In the genomic region with DNA sequence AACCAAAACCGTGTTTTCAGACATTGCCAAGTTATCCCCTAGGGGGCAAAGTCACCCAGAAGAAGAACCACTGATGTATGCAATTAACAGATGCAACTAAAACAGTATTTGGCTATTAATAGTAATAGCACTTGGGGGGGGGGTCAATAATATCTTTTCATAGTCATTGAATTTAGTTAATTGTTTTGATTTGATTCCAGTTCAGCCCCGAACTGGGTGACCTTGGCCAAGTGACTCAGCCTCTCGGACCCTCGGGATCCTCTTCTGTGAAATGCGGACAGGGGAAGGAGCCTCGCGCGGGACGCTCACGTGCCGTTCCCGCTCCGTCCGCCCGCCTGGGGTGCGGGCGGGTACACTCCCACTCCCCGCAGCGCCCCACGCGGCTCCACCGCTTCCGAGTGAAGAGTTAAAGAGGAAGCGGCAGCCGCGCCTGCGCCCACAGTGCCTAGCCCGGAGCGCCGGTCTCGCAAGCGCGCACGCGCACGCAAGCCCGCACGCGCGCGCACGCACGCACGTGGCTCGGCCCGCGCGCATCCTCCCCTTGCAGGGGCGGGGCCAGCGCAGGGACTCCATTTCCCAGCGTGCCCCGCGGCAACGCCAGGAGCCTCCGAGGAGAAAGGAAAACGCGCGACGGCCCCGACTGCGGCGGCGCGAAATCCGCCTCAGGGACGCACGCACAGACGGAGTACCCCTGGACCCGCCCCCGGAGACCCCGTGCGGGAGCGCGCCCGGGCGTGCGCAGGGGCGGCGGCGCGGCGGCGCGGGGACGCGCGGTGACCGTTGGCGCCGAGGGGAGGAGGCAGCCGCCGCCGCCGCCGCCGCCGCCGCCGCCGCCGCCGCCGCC, we compare ENCODE assay signal across 1 cellular context.
A peak's percentile ranks its signal among the peaks of the same experiment; 100 is the strongest.
TF ChIP-seq lines count a peak whose summit lies in the region.

TSS of gene DAZAP1 (plus strand) at position 769 of the 844 bp plus-strand sequence. CDS start 188 bp downstream, outside the sequence.

TF ChIP-seq in K562, 482 proteins besides CTCF, POLR2A, EP300 and RAD21 (continued from another document and continues in another):
- TF ChIP-seq, protein P1, sequence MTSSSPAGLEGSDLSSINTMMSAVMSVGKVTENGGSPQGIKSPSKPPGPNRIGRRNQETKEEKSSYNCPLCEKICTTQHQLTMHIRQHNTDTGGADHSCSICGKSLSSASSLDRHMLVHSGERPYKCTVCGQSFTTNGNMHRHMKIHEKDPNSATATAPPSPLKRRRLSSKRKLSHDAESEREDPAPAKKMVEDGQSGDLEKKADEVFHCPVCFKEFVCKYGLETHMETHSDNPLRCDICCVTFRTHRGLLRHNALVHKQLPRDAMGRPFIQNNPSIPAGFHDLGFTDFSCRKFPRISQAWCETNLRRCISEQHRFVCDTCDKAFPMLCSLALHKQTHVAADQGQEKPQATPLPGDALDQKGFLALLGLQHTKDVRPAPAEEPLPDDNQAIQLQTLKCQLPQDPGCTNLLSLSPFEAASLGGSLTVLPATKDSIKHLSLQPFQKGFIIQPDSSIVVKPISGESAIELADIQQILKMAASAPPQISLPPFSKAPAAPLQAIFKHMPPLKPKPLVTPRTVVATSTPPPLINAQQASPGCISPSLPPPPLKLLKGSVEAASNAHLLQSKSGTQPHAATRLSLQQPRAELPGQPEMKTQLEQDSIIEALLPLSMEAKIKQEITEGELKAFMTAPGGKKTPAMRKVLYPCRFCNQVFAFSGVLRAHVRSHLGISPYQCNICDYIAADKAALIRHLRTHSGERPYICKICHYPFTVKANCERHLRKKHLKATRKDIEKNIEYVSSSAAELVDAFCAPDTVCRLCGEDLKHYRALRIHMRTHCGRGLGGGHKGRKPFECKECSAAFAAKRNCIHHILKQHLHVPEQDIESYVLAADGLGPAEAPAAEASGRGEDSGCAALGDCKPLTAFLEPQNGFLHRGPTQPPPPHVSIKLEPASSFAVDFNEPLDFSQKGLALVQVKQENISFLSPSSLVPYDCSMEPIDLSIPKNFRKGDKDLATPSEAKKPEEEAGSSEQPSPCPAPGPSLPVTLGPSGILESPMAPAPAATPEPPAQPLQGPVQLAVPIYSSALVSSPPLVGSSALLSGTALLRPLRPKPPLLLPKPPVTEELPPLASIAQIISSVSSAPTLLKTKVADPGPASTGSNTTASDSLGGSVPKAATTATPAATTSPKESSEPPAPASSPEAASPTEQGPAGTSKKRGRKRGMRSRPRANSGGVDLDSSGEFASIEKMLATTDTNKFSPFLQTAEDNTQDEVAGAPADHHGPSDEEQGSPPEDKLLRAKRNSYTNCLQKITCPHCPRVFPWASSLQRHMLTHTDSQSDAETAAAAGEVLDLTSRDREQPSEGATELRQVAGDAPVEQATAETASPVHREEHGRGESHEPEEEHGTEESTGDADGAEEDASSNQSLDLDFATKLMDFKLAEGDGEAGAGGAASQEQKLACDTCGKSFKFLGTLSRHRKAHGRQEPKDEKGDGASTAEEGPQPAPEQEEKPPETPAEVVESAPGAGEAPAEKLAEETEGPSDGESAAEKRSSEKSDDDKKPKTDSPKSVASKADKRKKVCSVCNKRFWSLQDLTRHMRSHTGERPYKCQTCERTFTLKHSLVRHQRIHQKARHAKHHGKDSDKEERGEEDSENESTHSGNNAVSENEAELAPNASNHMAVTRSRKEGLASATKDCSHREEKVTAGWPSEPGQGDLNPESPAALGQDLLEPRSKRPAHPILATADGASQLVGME (CRISPR knock-in tag; IDR thresholded peaks at IDR 0.05): no peak
- TF ChIP-seq, protein P2, sequence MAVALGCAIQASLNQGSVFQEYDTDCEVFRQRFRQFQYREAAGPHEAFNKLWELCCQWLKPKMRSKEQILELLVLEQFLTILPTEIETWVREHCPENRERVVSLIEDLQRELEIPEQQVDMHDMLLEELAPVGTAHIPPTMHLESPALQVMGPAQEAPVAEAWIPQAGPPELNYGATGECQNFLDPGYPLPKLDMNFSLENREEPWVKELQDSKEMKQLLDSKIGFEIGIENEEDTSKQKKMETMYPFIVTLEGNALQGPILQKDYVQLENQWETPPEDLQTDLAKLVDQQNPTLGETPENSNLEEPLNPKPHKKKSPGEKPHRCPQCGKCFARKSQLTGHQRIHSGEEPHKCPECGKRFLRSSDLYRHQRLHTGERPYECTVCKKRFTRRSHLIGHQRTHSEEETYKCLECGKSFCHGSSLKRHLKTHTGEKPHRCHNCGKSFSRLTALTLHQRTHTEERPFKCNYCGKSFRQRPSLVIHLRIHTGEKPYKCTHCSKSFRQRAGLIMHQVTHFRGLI (CRISPR knock-in tag; IDR thresholded peaks at IDR 0.05): no peak
- TF ChIP-seq ZKSCAN3 (CRISPR knock-in tag; IDR thresholded peaks at IDR 0.05) (no peak), MTA3 (IDR thresholded peaks at IDR 0.05; ENCODE audit: borderline replicate concordance) (peak; percentile 89), NR2F6 (CRISPR knock-in tag; IDR thresholded peaks at IDR 0.05) (no peak), ZNF24 (IDR thresholded peaks at IDR 0.05) (peak; percentile 38; the same call in 1 of the 2 replicates), E4F1 (CRISPR knock-in tag; IDR thresholded peaks at IDR 0.05; ENCODE audit: borderline replicate concordance) (no peak), CREB3L1 (IDR thresholded peaks at IDR 0.05; ENCODE audit: borderline replicate concordance, low read depth) (peak; percentile 92), GATAD2A (IDR thresholded peaks at IDR 0.05) (peak; percentile 66; the same call in 1 of the 2 replicates), FOXJ3 (CRISPR knock-in tag; IDR thresholded peaks at IDR 0.05) (no peak), NCOA6 (IDR thresholded peaks at IDR 0.05) (no peak; the same call in 1 of the 2 replicates), TFAM (CRISPR knock-in tag; conservative IDR thresholded peaks at IDR 0.05) (no peak), PHF8 (IDR thresholded peaks at IDR 0.05; ENCODE audit: borderline replicate concordance, low read length) (peak; percentile 72; the same call in 1 of the 2 replicates), PHTF2 (CRISPR knock-in tag; IDR thresholded peaks at IDR 0.05) (no peak), POU5F1 (IDR thresholded peaks at IDR 0.05; ENCODE audit: borderline replicate concordance, low read depth, low read length, partially characterized antibody) (no peak), PTRF (tag; IDR thresholded peaks at IDR 0.05) (no peak), ZNF512 (tag; IDR thresholded peaks at IDR 0.05) (no peak), DDX20 (tag; IDR thresholded peaks at IDR 0.05; ENCODE audit: low read depth) (no peak), CAMTA2 (CRISPR knock-in tag; conservative IDR thresholded peaks at IDR 0.05) (no peak), TAF9B (IDR thresholded peaks at IDR 0.05; ENCODE audit: partially characterized antibody) (no peak), ATF7 (IDR thresholded peaks at IDR 0.05) (peak; percentile 91), SIX5 (IDR thresholded peaks at IDR 0.05; ENCODE audit: borderline replicate concordance in 1 of 2, insufficient read depth in 1 of 2, low read depth in 1 of 2, low read length in 2 of 2) (peak; percentile 49 to 56; a peak in 2 of 4 replicates), SMAD1 (IDR thresholded peaks at IDR 0.05; ENCODE audit: low read depth, low read length, partially characterized antibody) (peak; percentile 49), ARID4B (CRISPR knock-in tag; IDR thresholded peaks at IDR 0.05) (peak; percentile 82), ZNF384 (IDR thresholded peaks at IDR 0.05; ENCODE audit: low read depth, low read length) (no peak)
- TF ChIP-seq, protein P3, sequence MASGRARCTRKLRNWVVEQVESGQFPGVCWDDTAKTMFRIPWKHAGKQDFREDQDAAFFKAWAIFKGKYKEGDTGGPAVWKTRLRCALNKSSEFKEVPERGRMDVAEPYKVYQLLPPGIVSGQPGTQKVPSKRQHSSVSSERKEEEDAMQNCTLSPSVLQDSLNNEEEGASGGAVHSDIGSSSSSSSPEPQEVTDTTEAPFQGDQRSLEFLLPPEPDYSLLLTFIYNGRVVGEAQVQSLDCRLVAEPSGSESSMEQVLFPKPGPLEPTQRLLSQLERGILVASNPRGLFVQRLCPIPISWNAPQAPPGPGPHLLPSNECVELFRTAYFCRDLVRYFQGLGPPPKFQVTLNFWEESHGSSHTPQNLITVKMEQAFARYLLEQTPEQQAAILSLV (tag; IDR thresholded peaks at IDR 0.05): no peak
- TF ChIP-seq, protein P4, sequence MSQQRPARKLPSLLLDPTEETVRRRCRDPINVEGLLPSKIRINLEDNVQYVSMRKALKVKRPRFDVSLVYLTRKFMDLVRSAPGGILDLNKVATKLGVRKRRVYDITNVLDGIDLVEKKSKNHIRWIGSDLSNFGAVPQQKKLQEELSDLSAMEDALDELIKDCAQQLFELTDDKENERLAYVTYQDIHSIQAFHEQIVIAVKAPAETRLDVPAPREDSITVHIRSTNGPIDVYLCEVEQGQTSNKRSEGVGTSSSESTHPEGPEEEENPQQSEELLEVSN (IDR thresholded peaks at IDR 0.05; ENCODE audit: borderline replicate concordance in 1 of 2, extremely low read depth in 1 of 2, insufficient read depth in 1 of 2, insufficient read length in 1 of 2, low read depth in 1 of 2, low read length in 1 of 2, poor library complexity in 1 of 2, severe bottlenecking in 1 of 2): peak; percentile 98 to 99
- TF ChIP-seq, protein P5, sequence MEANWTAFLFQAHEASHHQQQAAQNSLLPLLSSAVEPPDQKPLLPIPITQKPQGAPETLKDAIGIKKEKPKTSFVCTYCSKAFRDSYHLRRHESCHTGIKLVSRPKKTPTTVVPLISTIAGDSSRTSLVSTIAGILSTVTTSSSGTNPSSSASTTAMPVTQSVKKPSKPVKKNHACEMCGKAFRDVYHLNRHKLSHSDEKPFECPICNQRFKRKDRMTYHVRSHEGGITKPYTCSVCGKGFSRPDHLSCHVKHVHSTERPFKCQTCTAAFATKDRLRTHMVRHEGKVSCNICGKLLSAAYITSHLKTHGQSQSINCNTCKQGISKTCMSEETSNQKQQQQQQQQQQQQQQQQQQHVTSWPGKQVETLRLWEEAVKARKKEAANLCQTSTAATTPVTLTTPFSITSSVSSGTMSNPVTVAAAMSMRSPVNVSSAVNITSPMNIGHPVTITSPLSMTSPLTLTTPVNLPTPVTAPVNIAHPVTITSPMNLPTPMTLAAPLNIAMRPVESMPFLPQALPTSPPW (CRISPR knock-in tag; IDR thresholded peaks at IDR 0.05): peak; percentile 73
